In the genomic region with DNA sequence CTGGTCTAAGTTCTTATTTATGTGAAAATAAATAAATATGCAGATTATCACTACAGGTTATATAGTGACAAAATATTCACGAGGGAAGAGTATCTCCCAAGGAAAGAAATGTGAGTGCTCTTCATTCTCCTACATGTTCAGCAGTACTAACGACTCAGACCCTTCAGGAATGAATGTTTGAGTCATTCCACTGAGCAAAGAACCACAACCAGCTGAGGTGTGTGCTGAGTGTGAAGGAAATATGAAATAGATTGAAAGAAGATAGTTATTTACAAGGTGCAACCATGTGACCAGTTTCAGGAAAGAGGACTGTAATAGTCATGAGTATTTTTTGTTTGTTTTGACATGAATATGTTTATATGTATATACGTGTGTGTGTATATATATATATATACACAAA, we compare ENCODE assay signal across 22 cellular contexts.
"Had no signal": no experiment of that assay in that cellular context is flagged by ENCODE, and none has a peak within 500 bp of the region (broad histone marks: within the 10 kb centered on the region; RNA-seq: fewer than 3 reads in every experiment).

No MANE protein-coding gene starts in this region.

- H3K27me3 ChIP-seq: colonic mucosa, gastroesophageal sphincter, heart right ventricle, pancreas, right lobe of liver, tibial nerve, upper lobe of right lung, uterus had no signal

- ATAC-seq: gastroesophageal sphincter; heart right ventricle; left ventricle myocardium superior; lower lobe of right lung; natural killer cell; pancreas; right lobe of liver; stimulated activated naive B cell treated with anti-CD40 and anti-IgM and Interleukin-4, amounts not matched to agents 10 μg/mL and 1 μg/mL and 100 μg/mL, for 72 hours; upper lobe of right lung had no signal

- H3K9me3 ChIP-seq: colonic mucosa, gastroesophageal sphincter, heart right ventricle, lower lobe of right lung, pancreas, right lobe of liver, thoracic aorta, tibial nerve, upper lobe of right lung, uterus had no signal

- H3K27ac ChIP-seq: colonic mucosa, gastroesophageal sphincter, heart right ventricle, lower lobe of right lung, pancreas, right lobe of liver, thoracic aorta, tibial nerve, upper lobe of right lung, uterus had no signal

- DNase-seq: colonic mucosa; effector CD8-positive, alpha-beta T cell; glutamatergic neuron; heart right ventricle; hypothalamus; immature natural killer cell; islet precursor cell; kidney glomerular epithelial cell; left ventricle myocardium superior; lower lobe of right lung; natural killer cell; pancreas; right lobe of liver; small intestine; stimulated activated CD4-positive, alpha-beta T cell treated with anti-CD3 and anti-CD28 coated beads, Interleukin-15, amount 100 ng/mL, for 24 hours; stimulated activated CD4-positive, alpha-beta T cell treated with anti-CD3 and anti-CD28 coated beads, Interleukin-2, amount 100 ng/mL, for 48 hours; stimulated activated naive B cell treated with anti-CD40 and anti-IgM and Interleukin-4, amounts not matched to agents 10 μg/mL and 1 μg/mL and 100 μg/mL, for 72 hours; upper lobe of right lung; uterus had no signal

- H3K4me3 ChIP-seq: colonic mucosa, gastroesophageal sphincter, heart right ventricle, lower lobe of right lung, pancreas, right lobe of liver, thoracic aorta, tibial nerve, upper lobe of right lung, uterus had no signal

- H3K4me1 ChIP-seq: colonic mucosa, gastroesophageal sphincter, heart right ventricle, lower lobe of right lung, pancreas, right lobe of liver, tibial nerve, upper lobe of right lung, uterus had no signal

- H3K36me3 ChIP-seq: colonic mucosa, gastroesophageal sphincter, heart right ventricle, lower lobe of right lung, pancreas, right lobe of liver, thoracic aorta, tibial nerve, upper lobe of right lung, uterus had no signal
